21 cellular contexts compared by ENCODE assay signal in genomic region chr22:18115844-18116480, GRCh38. TPM values are rescaled to one million over a fixed set of nuclear protein-coding genes. Genes with fewer than 3 reads are reported as not detected.
DNase-seq lines count a peak whose midpoint lies in the region; ATAC-seq and TF ChIP-seq lines count a peak whose summit lies in the region.
"Had no signal": no experiment of that assay in that cellular context is flagged by ENCODE, and none has a peak within 500 bp of the region (broad histone marks: within the 10 kb centered on the region; RNA-seq: fewer than 3 reads in every experiment).

No MANE protein-coding gene starts in this region.

- no peaks in the 10 kb centered on the region for H3K36me3 Mint-ChIP-seq in naive thymus-derived CD4-positive, alpha-beta T cell

- intact Hi-C loops in left cardiac atrium (cut with DNase I): no loop called here
- intact Hi-C loops in naive thymus-derived CD4-positive, alpha-beta T cell (cut with micrococcal nuclease): no loop called here
- intact Hi-C loops in tibial artery (cut with DNase I; ENCODE audit: low total_unique reads): no loop called here

- no peak overlapping the region for H3K4me3 Mint-ChIP-seq in naive thymus-derived CD4-positive, alpha-beta T cell
- H3K4me3 Mint-ChIP-seq: HFFc6 had no signal

- no peaks in the 10 kb centered on the region for H3K27me3 ChIP-seq in naive thymus-derived CD4-positive, alpha-beta T cell (ENCODE audit: control insufficient read depth in 2 of 2, insufficient read depth in 2 of 2, low read length in 2 of 2)
- H3K27me3 ChIP-seq in tibial artery: no peaks in the 10 kb centered on the region

- POLR2A ChIA-PET in naive thymus-derived CD4-positive, alpha-beta T cell (lab: Charles Lee): no interaction called here

- H3K9me3 ChIP-seq in naive thymus-derived CD4-positive, alpha-beta T cell (ENCODE audit: control insufficient read depth in 2 of 3, low read length in 3 of 3): no peaks in the 10 kb centered on the region
- no peaks in the 10 kb centered on the region for H3K9me3 ChIP-seq in tibial artery
- H3K9me3 ChIP-seq: SJSA1 had no signal

- H3K27ac Mint-ChIP-seq in naive thymus-derived CD4-positive, alpha-beta T cell: no peak overlapping the region
- H3K27ac Mint-ChIP-seq: HFFc6 had no signal

- no peak overlapping the region for H3K4me3 ChIP-seq in naive thymus-derived CD4-positive, alpha-beta T cell (ENCODE audit: low read length)
- H3K4me3 ChIP-seq in tibial artery: no peak overlapping the region
- H3K4me3 ChIP-seq: SJSA1 had no signal

- no peak overlapping the region for H3K27ac ChIP-seq in naive thymus-derived CD4-positive, alpha-beta T cell (ENCODE audit: low read depth, low read length)
- H3K27ac ChIP-seq in tibial artery: peak overlapping the region; percentile 9 to 44
- H3K27ac ChIP-seq: HL-60, SJSA1 had no signal

- CTCF ChIA-PET in naive thymus-derived CD4-positive, alpha-beta T cell (lab: Charles Lee): no interaction called here

- H3K27me3 Mint-ChIP-seq in naive thymus-derived CD4-positive, alpha-beta T cell: peaks cover 7 to 28% (median 21%) of the 10 kb centered on the region in 5 donors

- peaks cover 6 to 10% of the 10 kb centered on the region in 2 donors for H3K4me1 ChIP-seq in naive thymus-derived CD4-positive, alpha-beta T cell (ENCODE audit: control insufficient read depth in 2 of 2, insufficient read depth in 2 of 2, low read length in 2 of 2)
- peaks cover 0 to 36% (median 12%) of the 10 kb centered on the region in 4 donors for H3K4me1 ChIP-seq in tibial artery

- TF ChIP-seq CTCF in tibial artery (IDR thresholded peaks at IDR 0.05): no peak

- peaks cover 18 to 27% (median 22%) of the 10 kb centered on the region in 7 donors for H3K4me1 Mint-ChIP-seq in naive thymus-derived CD4-positive, alpha-beta T cell

- no peaks in the 10 kb centered on the region for H3K36me3 ChIP-seq in naive thymus-derived CD4-positive, alpha-beta T cell (ENCODE audit: control insufficient read depth in 2 of 3, insufficient read depth in 3 of 3, low read length in 3 of 3)
- no peaks in the 10 kb centered on the region for H3K36me3 ChIP-seq in tibial artery
- H3K36me3 ChIP-seq: SJSA1 had no signal

- DNase-seq in MV-4-11 (lab: John Stamatoyannopoulos, UW) (peak; percentile 25), left cardiac atrium (no peak), tibial artery (no peak), SKM-1 treated with dmso at 0.1 percent for 144 hours (lab: John Stamatoyannopoulos, UW; ENCODE audit: unreplicated experiment) (no peak), left lobe of liver (ENCODE audit: low spot score) (no peak)
- no peak for DNase-seq in naive thymus-derived CD4-positive, alpha-beta T cell
- DNase-seq: DMS53; GF-D8; H7; HFFc6; KG1; NCI-H1105; NCI-H146; NCI-H2029; NCI-H2227 treated with DMSO at 0.1 percent for 48 hours; NCI-H510A treated with DMSO at 0.1 percent for 48 hours; NCI-H774; NK-92 treated with Interleukin-12 subunit alpha and Interleukin-12 subunit beta, amount 100 ng/mL, for 24 hours had no signal

- no peaks in the 10 kb centered on the region for H3K9me3 Mint-ChIP-seq in naive thymus-derived CD4-positive, alpha-beta T cell
- H3K9me3 Mint-ChIP-seq: HFFc6 had no signal

- ATAC-seq in left cardiac atrium: peak; percentile 5 to 29
- peak; percentile 16 for ATAC-seq in naive thymus-derived CD4-positive, alpha-beta T cell
- no peak for ATAC-seq in HG03469 (IDR thresholded peaks at IDR 0.05; ENCODE audit: unreplicated experiment)
- no peak for ATAC-seq in left lobe of liver

RNA-seq across cellular contexts. Expression of gene TUBA8, which starts 5.4 kb away (rescaled TPM):
- total RNA-seq in left cardiac atrium (100 to 1,000 TPM in 1 of 2 donors, 10 to 100 TPM in 1; 98.8 to 200 TPM), left lobe of liver (2.3 TPM)
- total RNA-seq in naive thymus-derived CD4-positive, alpha-beta T cell: 1 to 10 TPM; 1.6 to 3.5 (median 3.2) TPM
- polyA plus RNA-seq in naive thymus-derived CD4-positive, alpha-beta T cell: under 1 TPM; 0.33 to 0.39 TPM

RNA-seq across cellular contexts. Expression of gene USP18, which starts 34.0 kb away (rescaled TPM):
- total RNA-seq in left cardiac atrium (1 to 10 TPM; 3.3 to 5.1 TPM), left lobe of liver (5.4 TPM)
- 10 to 100 TPM in 1 of 5 experiments, 1 to 10 TPM in 4; 2.1 to 52.9 (median 2.9) TPM for total RNA-seq in naive thymus-derived CD4-positive, alpha-beta T cell
- polyA plus RNA-seq in naive thymus-derived CD4-positive, alpha-beta T cell: 1 to 10 TPM; 7.1 to 9.9 TPM

RNA-seq across cellular contexts. Expression of gene PEX26, which starts 38.2 kb away (rescaled TPM):
- total RNA-seq in left cardiac atrium (10 to 100 TPM; 21.6 to 22.5 TPM), left lobe of liver (26.2 TPM)
- 10 to 100 TPM; 30.1 to 42.8 (median 35.5) TPM for total RNA-seq in naive thymus-derived CD4-positive, alpha-beta T cell
- polyA plus RNA-seq in naive thymus-derived CD4-positive, alpha-beta T cell: 1 to 10 TPM; 3.8 to 4.1 TPM

Comparison
In these comparisons a context has a peak if more than half of its experiments do, and no peak if none do; other contexts are left out.
1. ATAC-seq: peak in left cardiac atrium (2 of 2) and naive thymus-derived CD4-positive, alpha-beta T cell (single experiment); none in HG03469 (single experiment) and left lobe of liver (single experiment).
2. RNA of gene TUBA8, which starts 5.4 kb away (total RNA-seq): 98.8 to 200 TPM in left cardiac atrium; 1.6 to 3.5 TPM in naive thymus-derived CD4-positive, alpha-beta T cell and 2.3 TPM in left lobe of liver (single experiment); every median in the first group is over 10 times any median in the second.